ENCODE assay signal across 15 cellular contexts in genomic region chr3:8793242-8793641, GRCh38.
DNase-seq lines count a peak whose midpoint lies in the region; ATAC-seq, FAIRE-seq and TF ChIP-seq lines count a peak whose summit lies in the region.
"Had no signal": no experiment of that assay in that cellular context is flagged by ENCODE, and none has a peak within 500 bp of the region (broad histone marks: within the 10 kb centered on the region; RNA-seq: fewer than 3 reads in every experiment).

No MANE protein-coding gene starts in this region.

- no peak for TF ChIP-seq POLR2A in H54 (IDR thresholded peaks at IDR 0.05; ENCODE audit: low read depth, low read length)

- DNase-seq in H54 (ENCODE audit: insufficient read length, low spot score) = peak; percentile 51
- DNase-seq in fibroblast of pulmonary artery (ENCODE audit: low read depth) = peak; percentile 70
- DNase-seq in stromal cell of bone marrow (ENCODE audit: low read depth) = peak; percentile 9
- no peak for DNase-seq in NCI-H345 treated with DMSO at 0.1 percent for 48 hours (lab: John Stamatoyannopoulos, UW; ENCODE audit: unreplicated experiment)
- DNase-seq in stimulated activated CD4-positive, alpha-beta T cell treated with anti-CD3 and anti-CD28 coated beads, Interleukin-1b, Interleukin-23, amount 100 ng/mL, for 48 hours = no peak
- DNase-seq: activated CD4-positive, alpha-beta T cell treated with anti-CD3 and anti-CD28 coated beads for 4 hours; NCI-H1048; NCI-H226; small intestine; T-cell had no signal

- ATAC-seq in SK-N-SH treated with all-trans-retinoic acid at 6 μM for 48 hours (peak; percentile 77), GM19023 (IDR thresholded peaks at IDR 0.05; ENCODE audit: unreplicated experiment) (no peak)
- ATAC-seq: T-cell had no signal

- H3K4me3 ChIP-seq in fibroblast of pulmonary artery (replicated peaks; ENCODE audit: low read depth, low read length) = no peak overlapping the region
- H3K4me3 ChIP-seq: ascending aorta, hepatocyte, lung had no signal

- TF ChIP-seq CTCF in fibroblast of pulmonary artery (IDR thresholded peaks at IDR 0.05; ENCODE audit: low read length, missing control alignments) = no peak

- FAIRE-seq in H54 (lab: Jason Lieb, UNC) = peak; percentile 83
- FAIRE-seq: small intestine had no signal

TF ChIP-seq in SK-N-SH treated with all-trans-retinoic acid at 6 μM for 48 hours, 23 proteins besides CTCF, POLR2A, EP300 and RAD21:
- 0 out of 2 replicates have a peak, but pooled peaks have one; percentile 15 for TF ChIP-seq ZFP3 (CRISPR knock-in tag; IDR thresholded peaks at IDR 0.05)
- TF ChIP-seq BACH2 (CRISPR knock-in tag; IDR thresholded peaks at IDR 0.05; ENCODE audit: borderline replicate concordance) = no peak
- no peak for TF ChIP-seq ZNF8 (CRISPR knock-in tag; IDR thresholded peaks at IDR 0.05)
- peak; percentile 53; the same call in 1 of the 2 replicates for TF ChIP-seq TCF4 (CRISPR knock-in tag; IDR thresholded peaks at IDR 0.05; ENCODE audit: borderline replicate concordance)
- no peak for TF ChIP-seq GLIS3 (CRISPR knock-in tag; IDR thresholded peaks at IDR 0.05)
- TF ChIP-seq PPARA (CRISPR knock-in tag; IDR thresholded peaks at IDR 0.05; ENCODE audit: borderline replicate concordance) = no peak
- TF ChIP-seq RARB (CRISPR knock-in tag; IDR thresholded peaks at IDR 0.05) = no peak
- no peak for TF ChIP-seq PATZ1 (CRISPR knock-in tag; IDR thresholded peaks at IDR 0.05; ENCODE audit: borderline replicate concordance)
- no peak for TF ChIP-seq TOX (CRISPR knock-in tag; IDR thresholded peaks at IDR 0.05; ENCODE audit: borderline replicate concordance)
- TF ChIP-seq ZNF565 (CRISPR knock-in tag; conservative IDR thresholded peaks at IDR 0.05; ENCODE audit: low read depth) = no peak
- no peak for TF ChIP-seq OSR1 (CRISPR knock-in tag; IDR thresholded peaks at IDR 0.05)
- TF ChIP-seq TSHZ2 (CRISPR knock-in tag; IDR thresholded peaks at IDR 0.05) = peak; percentile 87

Comparison
In these comparisons a context has a peak if more than half of its experiments do, and no peak if none do; other contexts are left out.
1. DNase-seq: peak in H54 (single experiment), fibroblast of pulmonary artery (single experiment) and stromal cell of bone marrow (single experiment); none in NCI-H345 treated with DMSO at 0.1 percent for 48 hours (single experiment) and stimulated activated CD4-positive, alpha-beta T cell treated with anti-CD3 and anti-CD28 coated beads, Interleukin-1b, Interleukin-23, amount 100 ng/mL, for 48 hours (single experiment).